In the genomic region with DNA sequence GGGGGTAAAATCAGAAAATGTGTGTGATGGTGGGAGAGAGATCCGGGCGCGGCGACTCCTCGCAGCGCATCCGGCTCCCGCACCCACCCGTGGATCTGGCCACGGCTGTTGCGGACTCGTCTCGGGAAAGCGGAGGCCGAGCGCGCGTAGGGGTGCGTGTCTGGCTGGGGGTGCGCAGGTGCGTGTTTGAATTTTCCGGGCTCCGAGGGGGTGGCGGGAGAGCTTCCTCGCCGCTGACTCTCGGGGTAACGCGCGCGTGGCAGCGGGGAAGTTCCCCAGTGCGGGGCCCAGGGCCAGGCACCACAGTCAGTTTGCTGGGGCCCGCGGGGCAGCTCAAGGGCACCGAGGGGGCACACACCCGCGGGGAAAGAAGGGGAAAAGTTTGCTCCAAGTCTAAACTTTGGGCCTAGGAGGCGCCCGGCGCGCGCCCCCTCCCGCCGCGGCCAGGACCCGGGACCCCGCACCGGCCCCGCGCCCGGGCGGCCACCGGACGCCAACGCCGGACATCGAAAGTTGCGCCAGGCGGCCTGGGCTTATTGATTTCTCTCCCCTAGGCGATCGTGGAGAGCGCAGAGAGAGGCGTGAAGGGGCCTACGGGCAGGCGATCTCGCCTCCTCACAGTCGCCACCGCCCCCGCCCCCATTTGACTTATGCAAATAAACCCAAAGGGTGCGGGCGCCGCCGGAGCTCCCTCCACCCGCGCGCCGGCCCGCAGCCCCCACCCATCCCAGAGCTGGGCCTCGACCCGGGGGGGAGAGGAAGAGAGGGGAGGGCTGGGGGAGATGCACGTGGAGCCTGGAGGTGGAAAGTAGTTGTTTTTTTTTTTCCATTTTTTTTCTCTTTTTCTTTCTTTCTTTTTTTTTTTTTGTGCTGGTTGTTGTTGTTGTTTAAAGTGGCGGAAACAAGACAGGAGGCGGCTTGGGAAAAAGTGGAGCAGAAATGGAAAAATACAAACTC, we compare ENCODE assay signal across 8 cellular contexts. TPM values are rescaled to one million over a fixed set of nuclear protein-coding genes. Genes with fewer than 3 reads are reported as not detected.
A peak's percentile ranks its signal among the peaks of the same experiment; 100 is the strongest.
DNase-seq lines count a peak whose midpoint lies in the region; ATAC-seq and TF ChIP-seq lines count a peak whose summit lies in the region.

No MANE protein-coding gene starts in this region.

- H3K4me3 Mint-ChIP-seq in activated T-helper 17 cell treated with anti-CD3 and anti-CD28 coated beads, Interleukin-2, amount 50 U/mL, for 72 hours: peak overlapping the region; percentile 94

- H3K9me3 Mint-ChIP-seq in activated T-helper 17 cell treated with anti-CD3 and anti-CD28 coated beads, Interleukin-2, amount 50 U/mL, for 72 hours: no peaks in the 10 kb centered on the region

- intact Hi-C loops in A673 (cut with micrococcal nuclease; ENCODE audit: unreplicated experiment): loop anchor here (10.0 kb wide), 3 partner anchors 518 to 1028 kb away; no protein-coding TSS in a partner anchor
- intact Hi-C loops in OCI-LY7 (cut with micrococcal nuclease; ENCODE audit: unreplicated experiment): loop anchor here (1.0 kb wide), 3 partner anchors 41 to 192 kb away; no protein-coding TSS in a partner anchor

- H3K4me3 ChIP-seq in A673 (ENCODE audit: low read depth, low read length, poor library complexity, severe bottlenecking) (peak overlapping the region; percentile 73), OCI-LY7 (ENCODE audit: low read depth, low read length, poor library complexity, severe bottlenecking) (peak overlapping the region; percentile 90), fibroblast of villous mesenchyme (ENCODE audit: low read depth, low read length) (peak overlapping the region; percentile 77), neural cell (ENCODE audit: low read length) (peak overlapping the region; percentile 84), subcutaneous abdominal adipose tissue (ENCODE audit: low read depth in 1 of 5, low read length in 5 of 5) (peak overlapping the region; percentile 72 to 93 (median 85))

- BruUV-seq in A673 (replicated peaks; lab: Mats Ljungman, UMichigan) (no TSS peak), OCI-LY7 (replicated peaks; lab: Mats Ljungman, UMichigan) (no TSS peak)

- H3F3A ChIP-seq in neural cell (ENCODE audit: insufficient read depth, low read length, poor library complexity, severe bottlenecking): peaks cover 9% of the 10 kb centered on the region

- H3K9me2 ChIP-seq in OCI-LY7 (ENCODE audit: insufficient read depth, low read length) (no peaks in the 10 kb centered on the region), neural cell (ENCODE audit: insufficient read depth, low read length) (no peaks in the 10 kb centered on the region)

- H3K27ac ChIP-seq in A673 (ENCODE audit: low read depth, low read length, poor library complexity, severe bottlenecking) (peak overlapping the region; percentile 85), OCI-LY7 (ENCODE audit: low read depth, low read length, poor library complexity, severe bottlenecking) (peak overlapping the region; percentile 88), neural cell (ENCODE audit: low read length) (peak overlapping the region; percentile 24), subcutaneous abdominal adipose tissue (ENCODE audit: low read depth, low read length) (peak overlapping the region; percentile 76)

- H3K9me3 ChIP-seq in A673 (ENCODE audit: low read depth, low read length, poor library complexity, severe bottlenecking) (no peaks in the 10 kb centered on the region), OCI-LY7 (ENCODE audit: low read length) (no peaks in the 10 kb centered on the region), neural cell (ENCODE audit: low read length) (no peaks in the 10 kb centered on the region), subcutaneous abdominal adipose tissue (ENCODE audit: control insufficient read depth in 5 of 5, low read length in 5 of 5) (no peaks in the 10 kb centered on the region)

- no peak for TF ChIP-seq EP300 in neural cell (conservative IDR thresholded peaks at IDR 0.05; ENCODE audit: poor library complexity, severe bottlenecking)

- CTCF ChIA-PET in A673 (lab: Charles Lee) (no interaction called here), OCI-LY7 (lab: Charles Lee; ENCODE audit: unreplicated experiment) (interaction anchor here (0.9 to 1.4 kb wide), 4 partner anchors 40 to 451 kb away, joined by 3 to 6 read pairs (median 3); no protein-coding TSS in a partner anchor)

- H2AFZ ChIP-seq in OCI-LY7 (ENCODE audit: low read length) (peak overlapping the region; percentile 31; the same call in 1 of the 2 replicates), neural cell (ENCODE audit: low read depth, low read length) (no peak overlapping the region)

- peak overlapping the region; percentile 66 for H3K9ac ChIP-seq in neural cell (ENCODE audit: low read length)
- peak overlapping the region in 4 of 5 donors; percentile 70 to 90 (median 81) for H3K9ac ChIP-seq in subcutaneous abdominal adipose tissue (ENCODE audit: low read length in 5 of 5)

- H4K20me1 ChIP-seq in OCI-LY7 (ENCODE audit: insufficient read depth, low read length): no peaks in the 10 kb centered on the region
- H4K20me1 ChIP-seq in neural cell (ENCODE audit: insufficient read depth): no peaks in the 10 kb centered on the region

- DNase-seq in A673 (ENCODE audit: low spot score) (peak; percentile 58), GM20000 (ENCODE audit: low spot score) (peak; percentile 58), OCI-LY7 (ENCODE audit: low spot score) (peak; percentile 92), fibroblast of villous mesenchyme (ENCODE audit: low read depth) (peak; percentile 45), HuH-7 (ENCODE audit: low spot score) (no peak)

- H3K79me2 ChIP-seq in OCI-LY7 (ENCODE audit: insufficient read depth, low read depth, low read length) (peaks cover 68% of the 10 kb centered on the region), neural cell (replicated peaks; ENCODE audit: insufficient read depth, low read length) (no peaks in the 10 kb centered on the region)

- H3K4me1 Mint-ChIP-seq in activated T-helper 17 cell treated with anti-CD3 and anti-CD28 coated beads, Interleukin-2, amount 50 U/mL, for 72 hours: peaks cover 19% of the 10 kb centered on the region

- no peak for TF ChIP-seq RAD21 in neural cell (conservative IDR thresholded peaks at IDR 0.05)

- peaks cover 36% of the 10 kb centered on the region for H3K4me1 ChIP-seq in A673 (ENCODE audit: insufficient read depth, low read length, poor library complexity, severe bottlenecking)
- H3K4me1 ChIP-seq in OCI-LY7 (ENCODE audit: insufficient read depth, low read length, poor library complexity, severe bottlenecking): peaks cover 42% of the 10 kb centered on the region
- H3K4me1 ChIP-seq in subcutaneous abdominal adipose tissue (ENCODE audit: control insufficient read depth in 5 of 5, insufficient read depth in 5 of 5, low read length in 5 of 5): peaks cover 0 to 34% (median 23%) of the 10 kb centered on the region in 5 donors

- peaks cover 40% of the 10 kb centered on the region for H3K36me3 Mint-ChIP-seq in activated T-helper 17 cell treated with anti-CD3 and anti-CD28 coated beads, Interleukin-2, amount 50 U/mL, for 72 hours (ENCODE audit: low read depth)

- TF ChIP-seq CTCF in A673 (conservative IDR thresholded peaks at IDR 0.05; ENCODE audit: low read depth, low read length) (no peak), GM20000 (IDR thresholded peaks at IDR 0.05; ENCODE audit: extremely low read depth, missing control alignments) (no peak), OCI-LY7 (conservative IDR thresholded peaks at IDR 0.05; ENCODE audit: low read length) (no peak; the same call in 1 of the 2 replicates), fibroblast of villous mesenchyme (IDR thresholded peaks at IDR 0.05; ENCODE audit: insufficient read depth, low read depth, low read length) (no peak), neural cell (IDR thresholded peaks at IDR 0.05; ENCODE audit: poor library complexity, severe bottlenecking) (no peak)

- peak; percentile 42 for ATAC-seq in activated T-helper 17 cell treated with anti-CD3 and anti-CD28 coated beads, Interleukin-2, amount 50 U/mL, for 72 hours (replicated peaks)

- H3K27me3 Mint-ChIP-seq in activated T-helper 17 cell treated with anti-CD3 and anti-CD28 coated beads, Interleukin-2, amount 50 U/mL, for 72 hours: no peaks in the 10 kb centered on the region

- H3K36me3 ChIP-seq in A673 (ENCODE audit: insufficient read depth, low read length, poor library complexity, severe bottlenecking) (no peaks in the 10 kb centered on the region), OCI-LY7 (ENCODE audit: insufficient read depth, low read length) (no peaks in the 10 kb centered on the region), neural cell (ENCODE audit: insufficient read depth, low read length) (no peaks in the 10 kb centered on the region), subcutaneous abdominal adipose tissue (ENCODE audit: control insufficient read depth in 5 of 5, insufficient read depth in 5 of 5, low read length in 5 of 5) (no peaks in the 10 kb centered on the region)

- peak overlapping the region; percentile 92 for H3K4me2 ChIP-seq in OCI-LY7 (ENCODE audit: low read length)
- H3K4me2 ChIP-seq in neural cell (ENCODE audit: low read length): peak overlapping the region; percentile 82

- POLR2A ChIA-PET in A673 (lab: Charles Lee; ENCODE audit: low non-redundant PET): no interaction called here
- POLR2A ChIA-PET in OCI-LY7 (lab: Charles Lee): interaction anchor here (0.6 to 2.0 kb wide), 23 partner anchors 10 to 523 kb away, joined by 3 to 37 read pairs (median 4); no protein-coding TSS in a partner anchor

- peak overlapping the region; percentile 97 for H3K27ac Mint-ChIP-seq in activated T-helper 17 cell treated with anti-CD3 and anti-CD28 coated beads, Interleukin-2, amount 50 U/mL, for 72 hours

- H3K27me3 ChIP-seq in A673 (replicated peaks; ENCODE audit: insufficient read depth, low read depth, low read length, poor library complexity) (no peaks in the 10 kb centered on the region), neural cell (ENCODE audit: insufficient read depth, low read depth, low read length) (peaks cover 26% of the 10 kb centered on the region), subcutaneous abdominal adipose tissue (ENCODE audit: control insufficient read depth in 5 of 5, insufficient read depth in 4 of 5, low read length in 5 of 5) (no peaks in the 10 kb centered on the region)

TF ChIP-seq in neural cell, 6 proteins besides CTCF, POLR2A, EP300 and RAD21:
- TF ChIP-seq SMC3 (conservative IDR thresholded peaks at IDR 0.05; ENCODE audit: poor library complexity) (no peak), POLR2AphosphoS5 (IDR thresholded peaks at IDR 0.05) (peak; percentile 4)
TF ChIP-seq in neural cell: peak in this region for 1.

RNA-seq across cellular contexts. Expression of a gene that starts 0.6 kb away (rescaled TPM):
- total RNA-seq in A673 (2021) (52.2 and 58.4 TPM in 2 replicates), OCI-LY7 (2022) (151 and 168 TPM in 2 replicates), fibroblast of villous mesenchyme (55.7 and 97.3 TPM in 2 replicates)
- total RNA-seq in OCI-LY7 (2014; rRNA removed; shearing (Covaris generic)): 67.2 and 87.3 TPM in 2 replicates
- 100 to 1,000 TPM; 101 to 171 TPM for total RNA-seq in activated T-helper 17 cell treated with anti-CD3 and anti-CD28 coated beads, Interleukin-2, amount 50 U/mL, for 72 hours
- polyA plus RNA-seq in neural cell: 5.6 and 6.1 TPM in 2 replicates
- polyA minus RNA-seq in neural cell: 53.6 and 55.8 TPM in 2 replicates

Comparison
In these comparisons a context has a peak if more than half of its experiments do, and no peak if none do; other contexts are left out.
1. H3K27ac ChIP-seq: peak in every context shown above with its lines; median percentile 88 in OCI-LY7; 85 in A673; 76 in subcutaneous abdominal adipose tissue; 24 in neural cell.